18 cellular contexts compared by ENCODE assay signal in the genomic region with DNA sequence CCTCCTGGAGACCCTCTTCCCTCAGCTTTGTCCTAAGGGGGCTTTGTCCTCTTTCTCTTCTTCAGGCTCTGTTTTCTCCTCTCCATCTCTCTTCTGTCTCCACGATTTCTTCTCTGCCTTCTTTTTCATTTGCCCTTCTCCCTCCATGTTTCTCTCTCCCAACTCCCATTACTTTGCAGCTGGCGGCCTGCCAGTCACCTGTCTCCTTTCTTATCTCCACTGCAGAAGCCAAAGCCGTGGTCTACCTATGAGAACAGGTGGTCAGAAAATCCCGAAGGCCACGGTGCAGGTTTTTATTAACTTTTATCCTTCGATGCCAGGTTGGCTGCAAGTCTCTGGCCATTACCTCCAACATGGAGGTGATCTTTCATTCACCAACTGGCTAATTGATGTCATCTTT. TPM values are rescaled to one million over a fixed set of nuclear protein-coding genes. Genes with fewer than 3 reads are reported as not detected.
A peak's percentile ranks its signal among the peaks of the same experiment; 100 is the strongest.
DNase-seq lines count a peak whose midpoint lies in the region; TF ChIP-seq lines count a peak whose summit lies in the region.
"Had no signal": no experiment of that assay in that cellular context is flagged by ENCODE, and none has a peak within 500 bp of the region (broad histone marks: within the 10 kb centered on the region; RNA-seq: fewer than 3 reads in every experiment).

No MANE protein-coding gene starts in this region.

- no peak for TF ChIP-seq CTCF in chondrocyte (IDR thresholded peaks at IDR 0.05)
- TF ChIP-seq CTCF in type B pancreatic cell (conservative IDR thresholded peaks at IDR 0.05) = no peak

- no peak for DNase-seq in activated CD4-positive, alpha-beta T cell treated with anti-CD3 and anti-CD28 coated beads, Interleukin-2, amount 10 ng/mL, durations not matched to agents 24 days and 14 days
- DNase-seq in activated CD4-positive, alpha-beta T cell treated with anti-CD3 and anti-CD28 coated beads, Interleukin-2, amount 10 ng/mL, durations not matched to agents 7 days and 5 days = no peak
- DNase-seq in NCI-H1105 treated with DMSO at 0.1 percent for 48 hours (lab: John Stamatoyannopoulos, UW) (peak; percentile 27), chondrocyte (ENCODE audit: low spot score) (no peak), type B pancreatic cell (ENCODE audit: extremely low spot score, unreplicated experiment) (no peak), KBM-7 (no peak), NCI-H1694 (lab: John Stamatoyannopoulos, UW) (no peak)
- DNase-seq: activated naive CD8-positive, alpha-beta T cell treated with anti-CD3 and anti-CD28 coated beads, Interleukin-2, amount 50 U/mL, for 24 hours; CD4-positive, alpha-beta T cell; cortex of kidney; KG1; NCI-H2107; NK-92 treated with Interleukin-12 subunit alpha and Interleukin-12 subunit beta, amount 100 ng/mL, for 24 hours; stimulated activated CD4-positive, alpha-beta T cell treated with anti-CD3 and anti-CD28 coated beads, Interleukin-1b, Interleukin-23, amount 100 ng/mL, for 48 hours; T-helper 17 cell had no signal

- in situ Hi-C loops in KBM-7 (cut with MboI; ENCODE audit: low pct_unique_long_range_greater_than_20kb, low sequenced_read_pairs) = no loop called here

- POLR2A ChIA-PET in activated CD4-positive, alpha-beta T cell treated with anti-CD3 and anti-CD28 coated beads, Interleukin-2, amount 10 ng/mL, durations not matched to agents 7 days and 5 days (lab: Charles Lee) = no interaction called here

- H3K4me1 Mint-ChIP-seq in activated CD4-positive, alpha-beta T cell treated with anti-CD3 and anti-CD28 coated beads, Interleukin-2, amount 10 ng/mL, durations not matched to agents 24 days and 14 days = no peaks in the 10 kb centered on the region
- no peaks in the 10 kb centered on the region for H3K4me1 Mint-ChIP-seq in activated CD4-positive, alpha-beta T cell treated with anti-CD3 and anti-CD28 coated beads, Interleukin-2, amount 10 ng/mL, durations not matched to agents 7 days and 5 days
- H3K4me1 Mint-ChIP-seq in chondrocyte (ENCODE audit: low read depth) (peaks cover 65% of the 10 kb centered on the region), type B pancreatic cell (ENCODE audit: unreplicated experiment) (peaks cover 35% of the 10 kb centered on the region)
- H3K4me1 Mint-ChIP-seq: activated naive CD8-positive, alpha-beta T cell treated with anti-CD3 and anti-CD28 coated beads, Interleukin-2, amount 50 U/mL, for 24 hours had no signal

- peak overlapping the region; percentile 41 for H3K27ac Mint-ChIP-seq in activated CD4-positive, alpha-beta T cell treated with anti-CD3 and anti-CD28 coated beads, Interleukin-2, amount 10 ng/mL, durations not matched to agents 24 days and 14 days
- H3K27ac Mint-ChIP-seq in activated CD4-positive, alpha-beta T cell treated with anti-CD3 and anti-CD28 coated beads, Interleukin-2, amount 10 ng/mL, durations not matched to agents 7 days and 5 days = no peak overlapping the region
- H3K27ac Mint-ChIP-seq in chondrocyte (ENCODE audit: unreplicated experiment) (peak overlapping the region; percentile 92), type B pancreatic cell (peak overlapping the region; percentile 7)
- H3K27ac Mint-ChIP-seq: activated naive CD8-positive, alpha-beta T cell treated with anti-CD3 and anti-CD28 coated beads, Interleukin-2, amount 50 U/mL, for 24 hours; activated T-helper 2 cell treated with anti-CD3 and anti-CD28 coated beads, Interferon-gamma antibody, Interleukin-2, Interleukin-4, amounts not matched to agents 10 μg/mL and 5 μg/mL and 100 μg/mL, durations not matched to agents 14 hours and 24 hours and 36 hours; CD4-positive, alpha-beta T cell; T-helper 17 cell had no signal

- H3K4me3 Mint-ChIP-seq in activated CD4-positive, alpha-beta T cell treated with anti-CD3 and anti-CD28 coated beads, Interleukin-2, amount 10 ng/mL, durations not matched to agents 24 days and 14 days = no peak overlapping the region
- no peak overlapping the region for H3K4me3 Mint-ChIP-seq in activated CD4-positive, alpha-beta T cell treated with anti-CD3 and anti-CD28 coated beads, Interleukin-2, amount 10 ng/mL, durations not matched to agents 7 days and 5 days
- no peak overlapping the region for H3K4me3 Mint-ChIP-seq in chondrocyte (ENCODE audit: unreplicated experiment)
- H3K4me3 Mint-ChIP-seq in type B pancreatic cell = peak overlapping the region; percentile 30
- H3K4me3 Mint-ChIP-seq: activated naive CD8-positive, alpha-beta T cell treated with anti-CD3 and anti-CD28 coated beads, Interleukin-2, amount 50 U/mL, for 24 hours; CD4-positive, alpha-beta T cell; T-helper 17 cell had no signal

- H3K36me3 Mint-ChIP-seq in activated CD4-positive, alpha-beta T cell treated with anti-CD3 and anti-CD28 coated beads, Interleukin-2, amount 10 ng/mL, durations not matched to agents 24 days and 14 days (ENCODE audit: low read depth) = no peaks in the 10 kb centered on the region
- H3K36me3 Mint-ChIP-seq in activated CD4-positive, alpha-beta T cell treated with anti-CD3 and anti-CD28 coated beads, Interleukin-2, amount 10 ng/mL, durations not matched to agents 7 days and 5 days (ENCODE audit: low read depth) = no peaks in the 10 kb centered on the region
- H3K36me3 Mint-ChIP-seq in chondrocyte (ENCODE audit: low read depth) (no peaks in the 10 kb centered on the region), type B pancreatic cell (no peaks in the 10 kb centered on the region)

- H3K27me3 Mint-ChIP-seq in activated CD4-positive, alpha-beta T cell treated with anti-CD3 and anti-CD28 coated beads, Interleukin-2, amount 10 ng/mL, durations not matched to agents 24 days and 14 days = peaks cover 10% of the 10 kb centered on the region
- H3K27me3 Mint-ChIP-seq in activated CD4-positive, alpha-beta T cell treated with anti-CD3 and anti-CD28 coated beads, Interleukin-2, amount 10 ng/mL, durations not matched to agents 7 days and 5 days = peaks cover 6% of the 10 kb centered on the region
- H3K27me3 Mint-ChIP-seq in chondrocyte (ENCODE audit: low read depth) (no peaks in the 10 kb centered on the region), type B pancreatic cell (peaks cover 8% of the 10 kb centered on the region)

- H3K9me3 Mint-ChIP-seq in activated CD4-positive, alpha-beta T cell treated with anti-CD3 and anti-CD28 coated beads, Interleukin-2, amount 10 ng/mL, durations not matched to agents 24 days and 14 days = no peaks in the 10 kb centered on the region
- H3K9me3 Mint-ChIP-seq in activated CD4-positive, alpha-beta T cell treated with anti-CD3 and anti-CD28 coated beads, Interleukin-2, amount 10 ng/mL, durations not matched to agents 7 days and 5 days = no peaks in the 10 kb centered on the region
- H3K9me3 Mint-ChIP-seq in chondrocyte (ENCODE audit: low read depth) (no peaks in the 10 kb centered on the region), type B pancreatic cell (no peaks in the 10 kb centered on the region)
- H3K9me3 Mint-ChIP-seq: activated naive CD8-positive, alpha-beta T cell treated with anti-CD3 and anti-CD28 coated beads, Interleukin-2, amount 50 U/mL, for 24 hours; activated T-helper 2 cell treated with anti-CD3 and anti-CD28 coated beads, Interferon-gamma antibody, Interleukin-2, Interleukin-4, amounts not matched to agents 10 μg/mL and 5 μg/mL and 100 μg/mL, durations not matched to agents 14 hours and 24 hours and 36 hours; CD4-positive, alpha-beta T cell had no signal

- intact Hi-C loops in activated CD4-positive, alpha-beta T cell treated with anti-CD3 and anti-CD28 coated beads, Interleukin-2, amount 10 ng/mL, durations not matched to agents 24 days and 14 days (cut with micrococcal nuclease) = no loop called here

- CTCF ChIA-PET in activated CD4-positive, alpha-beta T cell treated with anti-CD3 and anti-CD28 coated beads, Interleukin-2, amount 10 ng/mL, durations not matched to agents 7 days and 5 days (lab: Charles Lee) = no interaction called here

RNA-seq across cellular contexts. Expression of a gene that starts 45.1 kb away (rescaled TPM):
- total RNA-seq in activated CD4-positive, alpha-beta T cell treated with anti-CD3 and anti-CD28 coated beads, Interleukin-2, amount 10 ng/mL, durations not matched to agents 24 days and 14 days = not detected in 2 replicates
- under 1 TPM in 1 of 2 experiments, not detected in 1; 0.15 TPM for total RNA-seq in activated CD4-positive, alpha-beta T cell treated with anti-CD3 and anti-CD28 coated beads, Interleukin-2, amount 10 ng/mL, durations not matched to agents 7 days and 5 days
- total RNA-seq in chondrocyte = 103 to 127 TPM (median 108 TPM) in 3 replicates
- 3.6 and 54.4 TPM in 2 replicates for total RNA-seq in type B pancreatic cell (ENCODE audit: low replicate concordance)
- total RNA-seq: CD4-positive, alpha-beta T cell had no signal

RNA-seq across cellular contexts. Expression of a gene that starts 53.9 kb away (rescaled TPM):
- 0.14 and 0.42 TPM in 2 replicates for total RNA-seq in activated CD4-positive, alpha-beta T cell treated with anti-CD3 and anti-CD28 coated beads, Interleukin-2, amount 10 ng/mL, durations not matched to agents 24 days and 14 days
- under 1 TPM; 0.22 to 0.46 TPM for total RNA-seq in activated CD4-positive, alpha-beta T cell treated with anti-CD3 and anti-CD28 coated beads, Interleukin-2, amount 10 ng/mL, durations not matched to agents 7 days and 5 days
- 0.31 to 0.32 TPM (median 0.31 TPM) in 3 replicates for total RNA-seq in chondrocyte
- total RNA-seq in type B pancreatic cell (ENCODE audit: low replicate concordance) = 0.60 TPM in 1 of 2 replicates, not detected in the other
- total RNA-seq: mucosa of gallbladder, T-helper 17 cell, vagina had no signal
